Comparison of ENCODE assay signal across 1 cellular context in genomic region chr14:24411468-24412454, GRCh38.
TF ChIP-seq lines count a peak whose summit lies in the region.

No MANE protein-coding gene starts in this region.

TF ChIP-seq in H1, 55 proteins besides CTCF, POLR2A, EP300 and RAD21:
- TF ChIP-seq SP1 (IDR thresholded peaks at IDR 0.05; ENCODE audit: low read depth, low read length) (peak; percentile 45; the same call in 1 of the 2 replicates), CBX8 (IDR thresholded peaks at IDR 0.05; ENCODE audit: borderline replicate concordance, low read depth, low read length) (no peak)
